Comparison of ENCODE assay signal across 9 cellular contexts in genomic region chr17:350706-351435, GRCh38. TPM values are rescaled to one million over a fixed set of nuclear protein-coding genes. Genes with fewer than 3 reads are reported as not detected.
A peak's percentile ranks its signal among the peaks of the same experiment; 100 is the strongest.
DNase-seq lines count a peak whose midpoint lies in the region; ATAC-seq, FAIRE-seq and TF ChIP-seq lines count a peak whose summit lies in the region.
"Had no signal": no experiment of that assay in that cellular context is flagged by ENCODE, and none has a peak within 500 bp of the region (broad histone marks: within the 10 kb centered on the region; RNA-seq: fewer than 3 reads in every experiment).

No MANE protein-coding gene starts in this region.

- H3K4me3 Mint-ChIP-seq in astrocyte (ENCODE audit: unreplicated experiment): no peak overlapping the region

- no peak overlapping the region for H3K4me2 ChIP-seq in astrocyte (ENCODE audit: low read length)

- FAIRE-seq in astrocyte (lab: Jason Lieb, UNC) (no peak), islet of Langerhans (lab: Jason Lieb, UNC) (peak; percentile 38)

- TF ChIP-seq CTCF in astrocyte (IDR thresholded peaks at IDR 0.05; ENCODE audit: insufficient read depth, low read depth, low read length) (no peak), stomach (IDR thresholded peaks at IDR 0.05) (no peak)

- no peak overlapping the region for H2AFZ ChIP-seq in astrocyte (ENCODE audit: low read depth, low read length)

- H3K27ac Mint-ChIP-seq in astrocyte (ENCODE audit: unreplicated experiment): no peak overlapping the region

- TF ChIP-seq POLR2A in stomach (IDR thresholded peaks at IDR 0.05): no peak

- H3K27me3 ChIP-seq in astrocyte (ENCODE audit: insufficient read depth, low read length) (no peaks in the 10 kb centered on the region), stomach (no peaks in the 10 kb centered on the region)

- ATAC-seq in GM19452 (IDR thresholded peaks at IDR 0.05; ENCODE audit: unreplicated experiment): no peak

- TF ChIP-seq EP300 in stomach (IDR thresholded peaks at IDR 0.05): peak; percentile 68

- no peaks in the 10 kb centered on the region for H3K27me3 Mint-ChIP-seq in astrocyte (ENCODE audit: low read depth, unreplicated experiment)

- peaks cover 14% of the 10 kb centered on the region for H3K4me1 Mint-ChIP-seq in astrocyte (ENCODE audit: low read depth, unreplicated experiment)

- H3K4me1 ChIP-seq in astrocyte (ENCODE audit: insufficient read depth, low read length) (peaks cover 7% of the 10 kb centered on the region), stomach (peaks cover 50 to 78% (median 64%) of the 10 kb centered on the region in 4 donors)

- H3K27ac ChIP-seq in astrocyte (ENCODE audit: low read depth, low read length) (no peak overlapping the region), stomach (peak overlapping the region; percentile 55 to 91 (median 90))

- WGBS in stomach, 5 donors: 39 to 53% (median 45%) methylated on average over 8 of the region's 8 CpGs

- intact Hi-C loops in stomach (cut with DNase I; ENCODE audit: low total_unique reads): no loop called here

- H3K9me3 ChIP-seq in astrocyte (ENCODE audit: insufficient read depth, low read depth, low read length) (no peaks in the 10 kb centered on the region), stomach (no peaks in the 10 kb centered on the region)

- H3K36me3 ChIP-seq in astrocyte (ENCODE audit: insufficient read depth, low read length) (no peaks in the 10 kb centered on the region), stomach (no peaks in the 10 kb centered on the region)

- H3K9me3 Mint-ChIP-seq in astrocyte (ENCODE audit: unreplicated experiment): no peaks in the 10 kb centered on the region

- H4K20me1 ChIP-seq in astrocyte (ENCODE audit: insufficient read depth, low read length): no peaks in the 10 kb centered on the region

- no peaks in the 10 kb centered on the region for H3K36me3 Mint-ChIP-seq in astrocyte (ENCODE audit: low read depth, unreplicated experiment)

- H3K4me3 ChIP-seq in astrocyte (ENCODE audit: insufficient read depth, low read depth, low read length) (no peak overlapping the region), stomach (peak overlapping the region in 1 of 4 donors; percentile 35)

- H3K79me2 ChIP-seq in astrocyte (ENCODE audit: insufficient read depth, low read length): no peaks in the 10 kb centered on the region

- peak; percentile 39 for DNase-seq in HPDE6-E6E7 (ENCODE audit: extremely low spot score)
- peak; percentile 23 for DNase-seq in astrocyte (ENCODE audit: low read depth)
- DNase-seq in stomach: peak; percentile 76
- DNase-seq in dedifferentiated amniotic fluid mesenchymal stem cell (ENCODE audit: extremely low spot score): no peak
- no peak for DNase-seq in NAMALWA (ENCODE audit: low spot score)
- no peak for DNase-seq in inferior parietal cortex (ENCODE audit: extremely low spot score)
- DNase-seq: activated T-cell treated with anti-CD3 and anti-CD28 coated beads, Interleukin-2, amount 50 U/mL, for 1 hour had no signal

- H3K9ac ChIP-seq in astrocyte (ENCODE audit: low read length): no peak overlapping the region

RNA-seq across cellular contexts. Expression of gene RPH3AL, which starts 1.7 kb away (rescaled TPM):
- total RNA-seq in astrocyte (3.1 and 3.7 TPM in 2 replicates), stomach (10 to 100 TPM in 3 of 5 donors, 1 to 10 TPM in 2; 4.9 to 38.5 (median 16.0) TPM)
- polyA plus RNA-seq in stomach: 10 to 100 TPM in 2 of 3 donors, 1 to 10 TPM in 1; 5.1 to 20.0 (median 18.9) TPM

Comparison
In these comparisons a context has a peak if more than half of its experiments do, and no peak if none do; other contexts are left out.
1. DNase-seq: peak in HPDE6-E6E7 (single experiment), astrocyte (single experiment) and stomach (single experiment); none in dedifferentiated amniotic fluid mesenchymal stem cell (single experiment), NAMALWA (single experiment) and inferior parietal cortex (single experiment).